Comparison of ENCODE assay signal across 10 cellular contexts in genomic region chr14:23626946-23627345, GRCh38. TPM values are rescaled to one million over a fixed set of nuclear protein-coding genes. Genes with fewer than 3 reads are reported as not detected.
"Had no signal": no experiment of that assay in that cellular context is flagged by ENCODE, and none has a peak within 500 bp of the region (broad histone marks: within the 10 kb centered on the region; RNA-seq: fewer than 3 reads in every experiment).

No MANE protein-coding gene starts in this region.

- H3K27ac Mint-ChIP-seq: HFFc6 had no signal

- DNase-seq: GM23248, GOT3, H7, HFFc6, IMR-90 had no signal

- H3K9ac ChIP-seq: GM23248 had no signal

- ATAC-seq: HCT116, K562 had no signal

- H3K4me1 ChIP-seq: HAP-1 had no signal

- H3K4me3 Mint-ChIP-seq: HFFc6 had no signal

- H3K27ac ChIP-seq: GM23248, HL-60 had no signal

- FAIRE-seq: K562 had no signal

- H3K4me3 ChIP-seq: GM23248, HAP-1, K562 had no signal

- H2AFZ ChIP-seq: GM23248 had no signal

- H3K36me3 ChIP-seq: HAP-1 had no signal

RNA-seq across cellular contexts. Expression of gene DHRS2, which starts 9.2 kb away (rescaled TPM):
- total RNA-seq: GM23248 had no signal
- polyA plus RNA-seq: GM23248 had no signal

RNA-seq across cellular contexts. Expression of gene JPH4, which starts 48.4 kb away (rescaled TPM):
- total RNA-seq: GM23248, H4, HFFc6, IMR-90 had no signal
- polyA plus RNA-seq: GM23248, IMR-90 had no signal
